In genomic region chr13:72141845-72142470, GRCh38 we compare ENCODE assay signal across 19 cellular contexts.
DNase-seq lines count a peak whose midpoint lies in the region; ATAC-seq and TF ChIP-seq lines count a peak whose summit lies in the region.
"Had no signal": no experiment of that assay in that cellular context is flagged by ENCODE, and none has a peak within 500 bp of the region (broad histone marks: within the 10 kb centered on the region; RNA-seq: fewer than 3 reads in every experiment).

No MANE protein-coding gene starts in this region.

- no peak overlapping the region for H4K12ac ChIP-seq in trophoblast cell (ENCODE audit: low read depth, low read length)

- H3K14ac ChIP-seq in trophoblast cell (ENCODE audit: low read length) = no peak overlapping the region

- no peak overlapping the region for H3K4ac ChIP-seq in trophoblast cell (ENCODE audit: low read depth, low read length)

- H3K79me1 ChIP-seq in trophoblast cell (ENCODE audit: low read length) = peaks cover 5% of the 10 kb centered on the region

- no peak overlapping the region for H2BK12ac ChIP-seq in trophoblast cell (ENCODE audit: low read length)

- peak overlapping the region; percentile 19 for H2BK5ac ChIP-seq in trophoblast cell (ENCODE audit: low read depth, low read length, poor library complexity)

- DNase-seq in astrocyte of the spinal cord (ENCODE audit: low read depth, low spot score) (peak; percentile 82), fibroblast of pulmonary artery (ENCODE audit: low read depth) (peak; percentile 79), trophoblast cell (no peak), mesenteric fat pad (ENCODE audit: low spot score) (no peak), NCI-H2081 (lab: John Stamatoyannopoulos, UW) (no peak)
- DNase-seq: activated CD8-positive, alpha-beta T cell treated with anti-CD3 and anti-CD28 coated beads for 36 hours; dorsolateral prefrontal cortex; MG63; NCI-H2081 treated with DMSO at 0.1 percent for 48 hours; NCI-H748 treated with DMSO at 0.1 percent for 48 hours; Peyer's patch; stimulated activated naive CD4-positive, alpha-beta T cell; WERI-Rb-1 had no signal

- H3K4me3 ChIP-seq in astrocyte of the spinal cord (ENCODE audit: low read depth, low read length) = no peak overlapping the region
- no peak overlapping the region for H3K4me3 ChIP-seq in fibroblast of pulmonary artery (replicated peaks; ENCODE audit: low read depth, low read length)
- no peak overlapping the region for H3K4me3 ChIP-seq in trophoblast cell (ENCODE audit: low read depth, low read length)
- H3K4me3 ChIP-seq: dorsolateral prefrontal cortex, gastroesophageal sphincter, MG63, Peyer's patch, skin epidermis had no signal

- H2AK5ac ChIP-seq in trophoblast cell (ENCODE audit: low read length) = no peak overlapping the region

- H3K79me2 ChIP-seq in trophoblast cell (ENCODE audit: control insufficient read depth, insufficient read depth, low read length, poor library complexity) = no peaks in the 10 kb centered on the region

- H3K36me3 ChIP-seq in trophoblast cell (ENCODE audit: control insufficient read depth in 1 of 2, insufficient read depth in 2 of 2, low read length in 2 of 2) = no peaks in the 10 kb centered on the region
- H3K36me3 ChIP-seq: gastroesophageal sphincter, MG63, Peyer's patch, WERI-Rb-1 had no signal

- no peak overlapping the region for H4K91ac ChIP-seq in trophoblast cell (ENCODE audit: low read depth, low read length)

- no peak for TF ChIP-seq RAD21 in Ishikawa (IDR thresholded peaks at IDR 0.05; ENCODE audit: low read depth)

- H3K4me2 ChIP-seq in trophoblast cell (ENCODE audit: low read length) = no peak overlapping the region

- H4K8ac ChIP-seq in trophoblast cell (ENCODE audit: low read depth, low read length) = no peak overlapping the region

- no peak for ATAC-seq in GM21825 (IDR thresholded peaks at IDR 0.05; ENCODE audit: unreplicated experiment)
- no peak for ATAC-seq in GM21737 (IDR thresholded peaks at IDR 0.05; ENCODE audit: unreplicated experiment)
- ATAC-seq: activated CD8-positive, alpha-beta T cell treated with anti-CD3 and anti-CD28 coated beads for 36 hours; gastroesophageal sphincter; HCT116 had no signal

- H3K9me3 ChIP-seq in trophoblast cell (ENCODE audit: insufficient read depth, low read depth, low read length) = no peaks in the 10 kb centered on the region
- H3K9me3 ChIP-seq: gastroesophageal sphincter, MG63, Peyer's patch had no signal

- no peak overlapping the region for H3K9ac ChIP-seq in trophoblast cell (ENCODE audit: low read length)

- no peaks in the 10 kb centered on the region for H3K27me3 ChIP-seq in trophoblast cell (ENCODE audit: insufficient read depth, low read length)
- H3K27me3 ChIP-seq: dorsolateral prefrontal cortex, gastroesophageal sphincter, MG63, Peyer's patch had no signal

- H2AFZ ChIP-seq in trophoblast cell (ENCODE audit: insufficient read depth, low read length, poor library complexity) = no peak overlapping the region

- peaks cover 0 to 10% of the 10 kb centered on the region in 2 experiments for H3K4me1 ChIP-seq in trophoblast cell (ENCODE audit: control insufficient read depth in 1 of 2, insufficient read depth in 2 of 2, low read length in 2 of 2)
- H3K4me1 ChIP-seq: gastroesophageal sphincter, Peyer's patch had no signal

- no peak overlapping the region for H3K23ac ChIP-seq in trophoblast cell (ENCODE audit: low read length)

- no CpG with 5 or more reads among the region's 3 CpGs for WGBS in trophoblast cell (ENCODE audit: extremely low coverage, insufficient coverage, insufficient read length)

- no peak for TF ChIP-seq EP300 in Ishikawa (IDR thresholded peaks at IDR 0.05; ENCODE audit: borderline replicate concordance)

- TF ChIP-seq CTCF in astrocyte of the spinal cord (IDR thresholded peaks at IDR 0.05; ENCODE audit: low read depth, low read length) = no peak
- TF ChIP-seq CTCF in fibroblast of pulmonary artery (IDR thresholded peaks at IDR 0.05; ENCODE audit: low read length, missing control alignments) = no peak

- no peak overlapping the region for H3K27ac ChIP-seq in trophoblast cell (ENCODE audit: low read depth, low read length)
- H3K27ac ChIP-seq: gastroesophageal sphincter, Peyer's patch, WERI-Rb-1 had no signal

- H3K18ac ChIP-seq in trophoblast cell (ENCODE audit: low read length) = no peak overlapping the region

- in situ Hi-C loops in astrocyte of the spinal cord (cut with HindIII; ENCODE audit: low sequenced_read_pairs) = no loop called here

- no peak overlapping the region for H2BK120ac ChIP-seq in trophoblast cell (ENCODE audit: insufficient read depth, low read length, poor library complexity)

TF ChIP-seq in Ishikawa, 13 proteins besides CTCF, POLR2A, EP300 and RAD21:
- TF ChIP-seq CEBPB (IDR thresholded peaks at IDR 0.05) (peak; percentile 54; the same call in 1 of the 2 replicates), NFIC (IDR thresholded peaks at IDR 0.05) (no peak)

Comparison
In these comparisons a context has a peak if more than half of its experiments do, and no peak if none do; other contexts are left out.
1. DNase-seq: peak in astrocyte of the spinal cord (single experiment) and fibroblast of pulmonary artery (single experiment); none in trophoblast cell (0 of 2), mesenteric fat pad (single experiment) and NCI-H2081 (0 of 2).